Comparison of ENCODE assay signal across 8 cellular contexts in the genomic region with DNA sequence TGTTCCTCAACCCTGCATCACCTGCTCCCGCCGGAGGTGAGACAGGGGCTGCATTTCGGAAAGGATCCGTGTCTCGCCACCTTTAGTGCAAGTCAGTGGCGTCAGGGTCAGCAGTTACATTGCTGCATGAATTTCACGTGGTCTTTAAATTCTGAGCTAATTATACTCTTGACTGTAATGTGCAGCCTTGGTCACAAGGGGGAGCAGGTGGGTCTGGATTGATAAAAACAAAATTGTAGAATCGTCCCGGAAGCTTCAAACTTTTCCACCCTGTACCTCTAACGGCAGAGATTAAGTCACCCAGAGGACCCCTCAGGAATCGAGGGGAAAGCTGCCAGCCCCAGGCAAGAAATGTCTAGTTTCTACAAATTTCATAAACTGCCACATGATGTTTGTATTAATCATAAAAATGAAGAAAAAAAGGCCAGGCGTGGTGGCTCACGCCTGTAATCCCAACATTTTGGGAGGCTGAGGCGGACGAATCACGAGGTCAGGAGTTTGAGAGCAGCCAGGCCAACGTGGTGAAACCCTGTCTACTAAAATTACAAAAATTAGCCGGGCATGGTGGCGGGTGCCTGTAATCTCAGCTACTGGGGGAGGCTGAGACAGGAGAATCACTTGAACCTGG. TPM values are rescaled to one million over a fixed set of nuclear protein-coding genes. Genes with fewer than 3 reads are reported as not detected.
DNase-seq lines count a peak whose midpoint lies in the region; ATAC-seq and TF ChIP-seq lines count a peak whose summit lies in the region.

No MANE protein-coding gene starts in this region.

- H3K4me2 ChIP-seq in DOHH2 (ENCODE audit: low read length) (peak overlapping the region; percentile 71), SK-N-SH (no peak overlapping the region; the same call in 1 of the 2 replicates)

- CTCF ChIA-PET in SK-N-SH (lab: Yijun Ruan, JAX): interaction anchor here (0.6 to 22.3 kb wide), 39 partner anchors 9 to 482 kb away, joined by 3 to 520 read pairs (median 7); a partner anchor contains a TSS
- CTCF ChIA-PET in activated naive CD4-positive, alpha-beta T cell treated with anti-CD3 and anti-CD28 coated beads, Interleukin-2, amount 10 ng/mL, durations not matched to agents 7 days and 5 days (lab: Charles Lee): interaction anchor here (0.5 to 9.7 kb wide), 23 partner anchors 10 to 198 kb away, joined by 3 to 197 read pairs (median 5); a partner anchor contains a TSS

- H3K27ac ChIP-seq in DOHH2 (ENCODE audit: low read depth, low read length): peak overlapping the region; percentile 69
- H3K27ac ChIP-seq in SK-N-SH (ENCODE audit: low read depth in 2 of 2, low read length in 1 of 2): peak overlapping the region; percentile 29 to 76; a peak in 3 of 4 replicates
- H3K27ac ChIP-seq in aorta (ENCODE audit: low read depth in 1 of 2, low read length in 2 of 2): no peak overlapping the region

- H3K36me3 Mint-ChIP-seq in activated naive CD4-positive, alpha-beta T cell treated with anti-CD3 and anti-CD28 coated beads, Interleukin-2, amount 10 ng/mL, durations not matched to agents 7 days and 5 days: peaks cover 35% of the 10 kb centered on the region
- H3K36me3 Mint-ChIP-seq in glutamatergic neuron (ENCODE audit: unreplicated experiment): no peaks in the 10 kb centered on the region
- H3K36me3 Mint-ChIP-seq in progenitor cell of endocrine pancreas (ENCODE audit: insufficient read depth): peaks cover 23% of the 10 kb centered on the region

- peak overlapping the region; percentile 86 for H3K27ac Mint-ChIP-seq in activated naive CD4-positive, alpha-beta T cell treated with anti-CD3 and anti-CD28 coated beads, Interleukin-2, amount 10 ng/mL, durations not matched to agents 7 days and 5 days
- H3K27ac Mint-ChIP-seq in glutamatergic neuron (ENCODE audit: unreplicated experiment) (peak overlapping the region; percentile 1), progenitor cell of endocrine pancreas (peak overlapping the region; percentile 85)

- ATAC-seq in aorta (ENCODE audit: low FRiP score) (peak; percentile 86), HG03469 (IDR thresholded peaks at IDR 0.05; ENCODE audit: unreplicated experiment) (no peak)

- H3K4me3 ChIP-seq in DOHH2 (ENCODE audit: low read length) (peak overlapping the region; percentile 42), SK-N-SH (ENCODE audit: low read depth in 2 of 2, low read length in 1 of 2) (no peak overlapping the region), aorta (ENCODE audit: low read length in 2 of 2) (no peak overlapping the region)

- H3K36me3 ChIP-seq in DOHH2 (ENCODE audit: control insufficient read depth, low read length): peaks cover 64% of the 10 kb centered on the region
- H3K36me3 ChIP-seq in SK-N-SH (replicated peaks in 1 of 2; ENCODE audit: control insufficient read depth in 1 of 2, insufficient read depth in 2 of 2, low read length in 1 of 2): peaks cover 15 to 26% of the 10 kb centered on the region in 2 experiments
- peaks cover 0 to 4% of the 10 kb centered on the region in 2 donors for H3K36me3 ChIP-seq in aorta (ENCODE audit: control insufficient read depth in 1 of 2, insufficient read depth in 2 of 2, low read length in 1 of 2)

- no peak for TF ChIP-seq EP300 in SK-N-SH (IDR thresholded peaks at IDR 0.05; ENCODE audit: borderline replicate concordance in 1 of 2, low read depth in 1 of 2, low read length in 1 of 2)

- H3K9me3 Mint-ChIP-seq in activated naive CD4-positive, alpha-beta T cell treated with anti-CD3 and anti-CD28 coated beads, Interleukin-2, amount 10 ng/mL, durations not matched to agents 7 days and 5 days: no peaks in the 10 kb centered on the region
- H3K9me3 Mint-ChIP-seq in glutamatergic neuron (ENCODE audit: unreplicated experiment): no peaks in the 10 kb centered on the region
- no peaks in the 10 kb centered on the region for H3K9me3 Mint-ChIP-seq in progenitor cell of endocrine pancreas (ENCODE audit: low read depth)

- DNase-seq in Kasumi-1 (lab: John Stamatoyannopoulos, UW) (peak; percentile 85 to 89), SK-N-SH (peak; percentile 74), glutamatergic neuron (peak; percentile 72), progenitor cell of endocrine pancreas (ENCODE audit: low spot score, unreplicated experiment) (peak; percentile 69), aorta (peak in 1 of 2 donors; percentile 83)
- peak; percentile 88 for DNase-seq in activated naive CD4-positive, alpha-beta T cell treated with anti-CD3 and anti-CD28 coated beads, Interleukin-2, amount 10 ng/mL, durations not matched to agents 7 days and 5 days

- no peaks in the 10 kb centered on the region for H3K9me2 ChIP-seq in DOHH2 (replicated peaks; ENCODE audit: control insufficient read depth, low read length)
- no peaks in the 10 kb centered on the region for H3K9me2 ChIP-seq in SK-N-SH

- 32% methylated on average over 19 of the region's 19 CpGs for WGBS in SK-N-SH (ENCODE audit: low lambda C conversion rate)
- whole genome bisulfite sequencing in aorta, 2 donors: 38 to 42% methylated on average over 19 of the region's 19 CpGs

- H4K20me1 ChIP-seq in DOHH2 (ENCODE audit: control insufficient read depth, insufficient read depth, low read depth, low read length): no peaks in the 10 kb centered on the region
- no peaks in the 10 kb centered on the region for H4K20me1 ChIP-seq in SK-N-SH (ENCODE audit: insufficient read depth)

- H3K27me3 Mint-ChIP-seq in activated naive CD4-positive, alpha-beta T cell treated with anti-CD3 and anti-CD28 coated beads, Interleukin-2, amount 10 ng/mL, durations not matched to agents 7 days and 5 days: no peaks in the 10 kb centered on the region
- H3K27me3 Mint-ChIP-seq in glutamatergic neuron (ENCODE audit: unreplicated experiment) (peaks cover 3% of the 10 kb centered on the region), progenitor cell of endocrine pancreas (no peaks in the 10 kb centered on the region)

- no peak overlapping the region for H2AFZ ChIP-seq in SK-N-SH (ENCODE audit: low read depth)

- H3K9me3 ChIP-seq in DOHH2 (ENCODE audit: control insufficient read depth, insufficient read depth, low read length) (no peaks in the 10 kb centered on the region), SK-N-SH (no peaks in the 10 kb centered on the region), aorta (ENCODE audit: control insufficient read depth, low read length) (no peaks in the 10 kb centered on the region)

- POLR2A ChIA-PET in SK-N-SH (lab: Yijun Ruan, JAX): interaction anchor here (0.5 to 3.5 kb wide), 6 partner anchors 11 to 97 kb away, joined by 3 to 36 read pairs (median 3); a partner anchor contains a TSS

- H3K4me1 Mint-ChIP-seq in activated naive CD4-positive, alpha-beta T cell treated with anti-CD3 and anti-CD28 coated beads, Interleukin-2, amount 10 ng/mL, durations not matched to agents 7 days and 5 days: peaks cover 19% of the 10 kb centered on the region
- H3K4me1 Mint-ChIP-seq in glutamatergic neuron (ENCODE audit: low read depth, unreplicated experiment) (no peaks in the 10 kb centered on the region), progenitor cell of endocrine pancreas (ENCODE audit: low read depth) (peaks cover 4% of the 10 kb centered on the region)

- H3K4me1 ChIP-seq in DOHH2 (ENCODE audit: control insufficient read depth, low read length) (peaks cover 63% of the 10 kb centered on the region), SK-N-SH (ENCODE audit: control insufficient read depth in 1 of 2, insufficient read depth in 2 of 2, low read depth in 1 of 2, low read length in 1 of 2) (peaks cover 3 to 8% of the 10 kb centered on the region in 2 experiments; a peak in 1 of 4 replicates), aorta (ENCODE audit: control insufficient read depth in 1 of 2, insufficient read depth in 2 of 2, low read length in 2 of 2) (no peaks in the 10 kb centered on the region)

- TF ChIP-seq CTCF in DOHH2 (IDR thresholded peaks at IDR 0.05; ENCODE audit: low read depth, low read length, poor library complexity, severe bottlenecking) (peak; percentile 91), SK-N-SH (IDR thresholded peaks at IDR 0.05) (peak; percentile 85), glutamatergic neuron (IDR thresholded peaks at IDR 0.05; ENCODE audit: partially characterized antibody, unreplicated experiment) (peak; percentile 87), progenitor cell of endocrine pancreas (IDR thresholded peaks at IDR 0.05; ENCODE audit: unreplicated experiment) (peak; percentile 77)

- 0 out of 2 replicates have a peak, but pooled peaks cover 2% of the 10 kb centered on the region for H3K79me2 ChIP-seq in DOHH2 (ENCODE audit: control insufficient read depth, low read length)
- no peaks in the 10 kb centered on the region for H3K79me2 ChIP-seq in SK-N-SH (ENCODE audit: insufficient read depth)

- H3F3A ChIP-seq in DOHH2 (ENCODE audit: control insufficient read depth, insufficient read depth): peaks cover 42% of the 10 kb centered on the region
- H3F3A ChIP-seq in SK-N-SH (replicated peaks; ENCODE audit: insufficient read depth): peaks cover 29% of the 10 kb centered on the region

- peak overlapping the region; percentile 38; the same call in 1 of the 2 replicates for H3K9ac ChIP-seq in SK-N-SH

- no peak overlapping the region for H3K4me3 Mint-ChIP-seq in activated naive CD4-positive, alpha-beta T cell treated with anti-CD3 and anti-CD28 coated beads, Interleukin-2, amount 10 ng/mL, durations not matched to agents 7 days and 5 days
- no peak overlapping the region for H3K4me3 Mint-ChIP-seq in glutamatergic neuron (ENCODE audit: unreplicated experiment)
- H3K4me3 Mint-ChIP-seq in progenitor cell of endocrine pancreas (ENCODE audit: low read depth): no peak overlapping the region

- H3K27me3 ChIP-seq in DOHH2 (ENCODE audit: control insufficient read depth, low read length) (no peaks in the 10 kb centered on the region), SK-N-SH (ENCODE audit: insufficient read depth) (no peaks in the 10 kb centered on the region), aorta (ENCODE audit: control insufficient read depth in 1 of 2, insufficient read depth in 2 of 2, low read length in 1 of 2) (no peaks in the 10 kb centered on the region)

- peak; percentile 83 for TF ChIP-seq RAD21 in SK-N-SH (IDR thresholded peaks at IDR 0.05; ENCODE audit: low read length)

- intact Hi-C loops in aorta (cut with DNase I): loop anchor here (1.0 to 5.0 kb wide), 3 partner anchors 33 to 64 kb away; no protein-coding TSS in a partner anchor

TF ChIP-seq in SK-N-SH, 30 proteins besides CTCF, POLR2A, EP300 and RAD21 (continues in another document):
- TF ChIP-seq FOXJ3 (CRISPR knock-in tag; IDR thresholded peaks at IDR 0.05) (no peak), SMC3 (IDR thresholded peaks at IDR 0.05; ENCODE audit: low read depth, low read length) (peak; percentile 86)

RNA-seq across cellular contexts. Expression of a gene that starts 20.2 kb away (rescaled TPM):
- 14.5 and 16.1 TPM in 2 replicates for polyA plus RNA-seq in SK-N-SH (2012; rRNA removed)
- 9.9 and 12.9 TPM in 2 replicates for polyA plus RNA-seq in SK-N-SH (2012; cell fraction: cytosol; rRNA removed)
- 14.3 and 14.4 TPM in 2 replicates for polyA plus RNA-seq in SK-N-SH (2012; cell fraction: nucleus; rRNA removed)
- 37.0 TPM for total RNA-seq in glutamatergic neuron (ENCODE audit: unreplicated experiment)
- total RNA-seq in progenitor cell of endocrine pancreas: 18.3 and 23.5 TPM in 2 replicates
- total RNA-seq in aorta: 1 to 10 TPM; 8.0 to 8.6 TPM
- polyA plus RNA-seq in aorta: 1 to 10 TPM; 6.1 TPM

RNA-seq across cellular contexts. Expression of a gene that starts 45.5 kb away (rescaled TPM):
- polyA plus RNA-seq in SK-N-SH (2012; rRNA removed): 9.8 and 12.4 TPM in 2 replicates
- 4.0 and 5.3 TPM in 2 replicates for polyA plus RNA-seq in SK-N-SH (2012; cell fraction: cytosol; rRNA removed)
- 28.4 and 46.4 TPM in 2 replicates for polyA plus RNA-seq in SK-N-SH (2012; cell fraction: nucleus; rRNA removed)
- total RNA-seq in glutamatergic neuron (ENCODE audit: unreplicated experiment): 16.8 TPM
- 34.4 and 36.1 TPM in 2 replicates for total RNA-seq in progenitor cell of endocrine pancreas
- total RNA-seq in aorta: 10 to 100 TPM; 43.4 to 43.8 TPM
- polyA plus RNA-seq in aorta: 10 to 100 TPM; 20.7 to 35.8 TPM

Comparison
In these comparisons a context has a peak if more than half of its experiments do, and no peak if none do; other contexts are left out.
1. H3K27ac ChIP-seq: peak in DOHH2 (single experiment) and SK-N-SH (2 of 2); none in aorta (0 of 2).
2. H3K27ac Mint-ChIP-seq: peak in every context shown above with its lines; median percentile 86 in activated naive CD4-positive, alpha-beta T cell treated with anti-CD3 and anti-CD28 coated beads, Interleukin-2, amount 10 ng/mL, durations not matched to agents 7 days and 5 days; 85 in progenitor cell of endocrine pancreas; 1 in glutamatergic neuron.
3. Peak in every context shown above with its lines, with median percentiles within 50 percentile points of each other: CTCF ChIP-seq.